In genomic region chr16:2713985-2714774, GRCh38 we compare ENCODE assay signal across 14 cellular contexts.
"Had no signal": no experiment of that assay in that cellular context is flagged by ENCODE, and none has a peak within 500 bp of the region (broad histone marks: within the 10 kb centered on the region; RNA-seq: fewer than 3 reads in every experiment).

No MANE protein-coding gene starts in this region.

- H3K36me3 Mint-ChIP-seq: activated naive CD4-positive, alpha-beta T cell treated with anti-CD3 and anti-CD28 coated beads, Interleukin-2, amount 50 U/mL, for 24 hours had no signal

- H3K9me3 ChIP-seq: ovary, thoracic aorta had no signal

- H3K27me3 ChIP-seq: ovary had no signal

- H3K4me1 Mint-ChIP-seq: nephron progenitor cell had no signal

- H3K27ac Mint-ChIP-seq: activated CD4-positive, alpha-beta T cell treated with anti-CD3 and anti-CD28 coated beads, Interleukin-2, amount 10 ng/mL, durations not matched to agents 7 days and 5 days; nephron progenitor cell; stimulated activated naive CD8-positive, alpha-beta T cell treated with anti-CD3 and anti-CD28 coated beads, Interleukin-15, Interleukin-2, amounts not matched to agents 100 ng/mL and 50 ng/mL, for 24 hours had no signal

- H3K36me3 ChIP-seq: ovary, thoracic aorta had no signal

- H3K4me3 ChIP-seq: ovary, thoracic aorta had no signal

- DNase-seq: activated CD4-positive, alpha-beta T cell treated with anti-CD3 and anti-CD28 coated beads, Interleukin-2, amount 10 ng/mL, durations not matched to agents 7 days and 5 days; activated CD4-positive, CD25-positive, alpha-beta regulatory T cell; caudate nucleus; cortex of kidney; effector CD8-positive, alpha-beta T cell; left ventricle myocardium superior; mesendoderm; nephron progenitor cell; ovary; stimulated activated CD4-positive, alpha-beta T cell treated with anti-CD3 and anti-CD28 coated beads, Interleukin-4, amount 100 ng/mL, for 1 hour; stimulated activated CD8-positive, alpha-beta memory T cell treated with anti-CD3 and anti-CD28 coated beads, Interleukin-4, amount 100 ng/mL, for 48 hours had no signal

- H3K27me3 Mint-ChIP-seq: activated CD4-positive, alpha-beta T cell treated with anti-CD3 and anti-CD28 coated beads, Interleukin-2, amount 10 ng/mL, durations not matched to agents 7 days and 5 days; activated naive CD4-positive, alpha-beta T cell treated with anti-CD3 and anti-CD28 coated beads, Interleukin-2, amount 50 U/mL, for 24 hours had no signal

- H3K27ac ChIP-seq: ovary, thoracic aorta had no signal

- H3K9me3 Mint-ChIP-seq: activated CD4-positive, alpha-beta T cell treated with anti-CD3 and anti-CD28 coated beads, Interleukin-2, amount 10 ng/mL, durations not matched to agents 7 days and 5 days; activated naive CD4-positive, alpha-beta T cell treated with anti-CD3 and anti-CD28 coated beads, Interleukin-2, amount 50 U/mL, for 24 hours; nephron progenitor cell; stimulated activated naive CD8-positive, alpha-beta T cell treated with anti-CD3 and anti-CD28 coated beads, Interleukin-15, Interleukin-2, amounts not matched to agents 100 ng/mL and 50 ng/mL, for 24 hours had no signal

- H3K4me3 Mint-ChIP-seq: activated CD4-positive, alpha-beta T cell treated with anti-CD3 and anti-CD28 coated beads, Interleukin-2, amount 10 ng/mL, durations not matched to agents 7 days and 5 days; activated naive CD4-positive, alpha-beta T cell treated with anti-CD3 and anti-CD28 coated beads, Interleukin-2, amount 50 U/mL, for 24 hours; stimulated activated naive CD8-positive, alpha-beta T cell treated with anti-CD3 and anti-CD28 coated beads, Interleukin-15, Interleukin-2, amounts not matched to agents 100 ng/mL and 50 ng/mL, for 24 hours had no signal

- ATAC-seq: left ventricle myocardium superior had no signal
